14 cellular contexts compared by ENCODE assay signal in the genomic region with DNA sequence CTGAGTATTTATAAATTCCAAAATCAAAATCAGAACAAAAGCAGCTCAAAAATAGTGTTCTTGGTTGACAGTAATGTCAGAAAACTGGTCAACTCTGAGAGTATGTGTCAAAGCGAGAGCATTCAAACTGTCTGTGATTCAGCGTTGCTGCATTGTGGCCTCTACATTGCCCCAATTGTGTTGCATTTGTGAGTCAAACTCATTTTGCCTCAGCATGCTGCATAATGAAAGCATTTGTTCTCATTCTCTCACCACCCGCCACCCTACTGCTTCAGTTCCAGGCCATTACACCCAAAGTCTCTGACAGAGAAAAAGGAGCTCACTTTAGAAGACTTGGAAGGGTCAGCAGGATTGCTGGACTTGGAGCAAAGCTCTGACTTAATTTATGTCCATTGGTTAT.
DNase-seq lines count a peak whose midpoint lies in the region; ATAC-seq and TF ChIP-seq lines count a peak whose summit lies in the region.
"Had no signal": no experiment of that assay in that cellular context is flagged by ENCODE, and none has a peak within 500 bp of the region (broad histone marks: within the 10 kb centered on the region; RNA-seq: fewer than 3 reads in every experiment).

No MANE protein-coding gene starts in this region.

- peaks cover 69% of the 10 kb centered on the region for H3K4me1 Mint-ChIP-seq in WTC11

- peaks cover 7% of the 10 kb centered on the region for H3K36me3 Mint-ChIP-seq in WTC11

- ATAC-seq in GM21619 (IDR thresholded peaks at IDR 0.05; ENCODE audit: unreplicated experiment) (peak; percentile 60), WTC11 (peak; percentile 86)
- no peak for ATAC-seq in stimulated activated naive CD8-positive, alpha-beta T cell treated with anti-CD3 and anti-CD28 coated beads, Interleukin-15, Interleukin-2, amounts not matched to agents 100 U/mL and 50 U/mL, for 24 hours
- ATAC-seq: HCT116 had no signal

- peak overlapping the region; percentile 30; the same call in 1 of the 2 replicates for H3K4me3 Mint-ChIP-seq in WTC11

- CTCF ChIA-PET in WTC11 (lab: Charles Lee): interaction anchor here (0.7 to 3.5 kb wide), 10 partner anchors 10 to 130 kb away, joined by 3 to 18 read pairs (median 6); no protein-coding TSS in a partner anchor

- TF ChIP-seq CTCF in WTC11 (IDR thresholded peaks at IDR 0.05): no peak

- peaks cover 7% of the 10 kb centered on the region for H3K9me3 Mint-ChIP-seq in WTC11

- peak overlapping the region; percentile 93 for H3K27ac Mint-ChIP-seq in WTC11

- H3K27me3 ChIP-seq in H7 (ENCODE audit: control insufficient read depth, insufficient read depth, low read length): no peaks in the 10 kb centered on the region
- H3K27me3 ChIP-seq: BLaER1 treated with 17β-estradiol and CSF1 and Interleukin-3, amounts not matched to agents 10 nM and 100 nM; testis had no signal

- H3K36me3 ChIP-seq in H7 (replicated peaks; ENCODE audit: control insufficient read depth, insufficient read depth, low read length): no peaks in the 10 kb centered on the region
- H3K36me3 ChIP-seq: BLaER1 treated with 17β-estradiol and CSF1 and Interleukin-3, amounts not matched to agents 10 nM and 100 nM; prostate gland had no signal

- DNase-seq in Ammon's horn (ENCODE audit: low spot score) (peak; percentile 91), WTC11 (ENCODE audit: low spot score) (peak; percentile 18), islet precursor cell (peak; percentile 81), H7 (no peak), NCI-H2196 (lab: John Stamatoyannopoulos, UW; ENCODE audit: unreplicated experiment) (no peak)
- DNase-seq in stimulated activated naive CD8-positive, alpha-beta T cell treated with anti-CD3 and anti-CD28 coated beads, Interleukin-15, Interleukin-2, amounts not matched to agents 100 U/mL and 50 U/mL, for 24 hours: no peak
- DNase-seq in effector CD4-positive, alpha-beta T cell: no peak
- DNase-seq: activated CD4-positive, alpha-beta T cell treated with anti-CD3 and anti-CD28 coated beads, Interleukin-2, amount 50 U/mL, for 1 hour; NCI-H2081; testis had no signal

- no peaks in the 10 kb centered on the region for H3K27me3 Mint-ChIP-seq in WTC11 (ENCODE audit: low read depth)

- no peak overlapping the region for H3K4me3 ChIP-seq in H7 (ENCODE audit: insufficient read depth, low read depth, low read length)
- H3K4me3 ChIP-seq: BLaER1 treated with 17β-estradiol and CSF1 and Interleukin-3, amounts not matched to agents 10 nM and 100 nM; prostate gland; testis had no signal

- POLR2A ChIA-PET in WTC11 (lab: Charles Lee): no interaction called here

TF ChIP-seq in WTC11, 78 proteins besides CTCF, POLR2A, EP300 and RAD21:
- TF ChIP-seq TEAD1 (CRISPR knock-in tag; IDR thresholded peaks at IDR 0.05) (peak; percentile 57; the same call in 1 of the 2 replicates), RORB (CRISPR knock-in tag; IDR thresholded peaks at IDR 0.05) (no peak), OVOL2 (CRISPR knock-in tag; IDR thresholded peaks at IDR 0.05; ENCODE audit: borderline replicate concordance) (no peak), SMAD4 (CRISPR knock-in tag; IDR thresholded peaks at IDR 0.05) (no peak)
- TF ChIP-seq, protein P1, sequence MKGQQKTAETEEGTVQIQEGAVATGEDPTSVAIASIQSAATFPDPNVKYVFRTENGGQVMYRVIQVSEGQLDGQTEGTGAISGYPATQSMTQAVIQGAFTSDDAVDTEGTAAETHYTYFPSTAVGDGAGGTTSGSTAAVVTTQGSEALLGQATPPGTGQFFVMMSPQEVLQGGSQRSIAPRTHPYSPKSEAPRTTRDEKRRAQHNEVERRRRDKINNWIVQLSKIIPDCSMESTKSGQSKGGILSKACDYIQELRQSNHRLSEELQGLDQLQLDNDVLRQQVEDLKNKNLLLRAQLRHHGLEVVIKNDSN (CRISPR knock-in tag; IDR thresholded peaks at IDR 0.05): no peak

Comparison
In these comparisons a context has a peak if more than half of its experiments do, and no peak if none do; other contexts are left out.
1. DNase-seq: peak in Ammon's horn (single experiment), WTC11 (single experiment) and islet precursor cell (single experiment); none in stimulated activated naive CD8-positive, alpha-beta T cell treated with anti-CD3 and anti-CD28 coated beads, Interleukin-15, Interleukin-2, amounts not matched to agents 100 U/mL and 50 U/mL, for 24 hours (single experiment), H7 (single experiment), NCI-H2196 (single experiment) and effector CD4-positive, alpha-beta T cell (single experiment).